In the genomic region with DNA sequence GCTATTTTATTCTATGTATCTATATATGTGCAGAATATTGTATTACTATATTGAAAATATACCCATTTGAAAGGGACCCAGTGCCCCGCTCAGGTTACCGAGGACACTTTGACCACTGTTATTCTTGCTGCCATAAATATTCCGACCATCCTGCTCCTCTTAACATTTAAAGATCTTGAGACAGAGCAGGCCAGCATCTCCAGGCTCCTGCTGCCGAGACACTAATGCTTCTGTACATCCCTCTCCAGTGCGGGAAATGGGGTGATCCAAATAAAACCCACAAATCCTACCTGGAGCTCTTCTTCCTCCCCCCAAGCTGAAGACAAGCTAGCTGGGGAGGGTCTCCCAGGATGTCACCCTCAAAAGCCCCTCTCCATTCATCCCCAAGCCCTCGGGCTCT, we compare ENCODE assay signal across 28 cellular contexts. TPM values are rescaled to one million over a fixed set of nuclear protein-coding genes. Genes with fewer than 3 reads are reported as not detected.
DNase-seq lines count a peak whose midpoint lies in the region; ATAC-seq, FAIRE-seq and TF ChIP-seq lines count a peak whose summit lies in the region.
"Had no signal": no experiment of that assay in that cellular context is flagged by ENCODE, and none has a peak within 500 bp of the region (broad histone marks: within the 10 kb centered on the region; RNA-seq: fewer than 3 reads in every experiment).

No MANE protein-coding gene starts in this region.

- no peak overlapping the region for H3K9ac ChIP-seq in neural cell (ENCODE audit: low read length)
- peak overlapping the region in 1 of 2 donors; percentile 21 for H3K9ac ChIP-seq in stomach smooth muscle (ENCODE audit: low read length in 2 of 2)
- H3K9ac ChIP-seq: parathyroid adenoma had no signal

- no peaks in the 10 kb centered on the region for H3K9me2 ChIP-seq in neural cell (ENCODE audit: insufficient read depth, low read length)

- H3K4me2 ChIP-seq in neural cell (ENCODE audit: low read length), result no peak overlapping the region
- H3K4me2 ChIP-seq: smooth muscle cell had no signal

- ATAC-seq in GM18517 (IDR thresholded peaks at IDR 0.05; ENCODE audit: unreplicated experiment), result no peak
- ATAC-seq: natural killer cell treated with Interleukin-12 subunit alpha and Interleukin-12 subunit beta and Interleukin-15 and Interleukin-18, amount 100 ng/mL, for 72 hours; Panc1; stimulated activated naive CD8-positive, alpha-beta T cell treated with anti-CD3 and anti-CD28 coated beads, Interleukin-15, Interleukin-2, amounts not matched to agents 100 U/mL and 50 U/mL, for 24 hours had no signal

- intact Hi-C loops in dorsolateral prefrontal cortex (cut with DNase I), result loop anchor here (2.0 to 10.0 kb wide), 5 partner anchors 30 to 168 kb away; a partner anchor contains a TSS

- TF ChIP-seq CTCF in GM12873 (IDR thresholded peaks at IDR 0.05; ENCODE audit: insufficient read depth, low read depth, low read length, missing control alignments) (peak; percentile 1), dorsolateral prefrontal cortex (IDR thresholded peaks at IDR 0.05 in 54 of 56, conservative IDR thresholded peaks at IDR 0.05 in 2 of 56; ENCODE audit: low read depth in 1 of 56, partially characterized antibody in 56 of 56) (no peak), neural cell (IDR thresholded peaks at IDR 0.05; ENCODE audit: poor library complexity, severe bottlenecking) (no peak)

- no peak for TF ChIP-seq EP300 in neural cell (conservative IDR thresholded peaks at IDR 0.05; ENCODE audit: poor library complexity, severe bottlenecking)

- no peak for TF ChIP-seq RAD21 in neural cell (conservative IDR thresholded peaks at IDR 0.05)

- peaks cover 3% of the 10 kb centered on the region for H4K20me1 ChIP-seq in neural cell (ENCODE audit: insufficient read depth)

- H3K27ac ChIP-seq in dorsolateral prefrontal cortex (peak overlapping the region in 54 of 59 donors; percentile 2 to 95 (median 86)), neural cell (ENCODE audit: low read length) (no peak overlapping the region), stomach smooth muscle (ENCODE audit: low read length) (peak overlapping the region; percentile 88)
- H3K27ac ChIP-seq: cardiac muscle cell, colonic mucosa, parathyroid adenoma, SJCRH30 had no signal

- DNase-seq in dorsolateral prefrontal cortex (peak in 1 of 10 donors; percentile 21), T1000 (lab: John Stamatoyannopoulos, UW) (no peak), GM19239 (ENCODE audit: insufficient read length, low spot score) (no peak), UCSD-AML1 (lab: John Stamatoyannopoulos, UW; ENCODE audit: unreplicated experiment) (no peak)
- DNase-seq: activated B cell treated with CpG ODN at 0.5 μM for 24 hours, colonic mucosa, DMS79, foreskin melanocyte, MV-4-11, NCI-H1436 treated with DMSO at 0.1 percent for 48 hours, NCI-H446 had no signal

- peaks cover 47% of the 10 kb centered on the region for H3K79me2 ChIP-seq in neural cell (replicated peaks; ENCODE audit: insufficient read depth, low read length)

- H3K27me3 ChIP-seq in dorsolateral prefrontal cortex (no peaks in the 10 kb centered on the region), neural cell (ENCODE audit: insufficient read depth, low read depth, low read length) (no peaks in the 10 kb centered on the region), stomach smooth muscle (ENCODE audit: control insufficient read depth in 1 of 2, insufficient read depth in 2 of 2, low read length in 2 of 2) (no peaks in the 10 kb centered on the region)
- H3K27me3 ChIP-seq: cardiac muscle cell, colonic mucosa, right atrium auricular region, SJCRH30 had no signal

- H3K4me3 ChIP-seq in dorsolateral prefrontal cortex (peak overlapping the region in 2 of 59 donors; percentile 5 to 17), neural cell (ENCODE audit: low read length) (peak overlapping the region; percentile 33), stomach smooth muscle (ENCODE audit: low read length in 2 of 2) (no peak overlapping the region)
- H3K4me3 ChIP-seq: cardiac muscle cell, colonic mucosa, lung, mucosa of descending colon, right atrium auricular region, SJCRH30, smooth muscle cell, upper lobe of left lung had no signal

- H3K36me3 ChIP-seq in neural cell (ENCODE audit: insufficient read depth, low read length) (no peaks in the 10 kb centered on the region), stomach smooth muscle (ENCODE audit: control insufficient read depth in 2 of 2, insufficient read depth in 2 of 2, low read length in 2 of 2) (peaks cover 0 to 2% of the 10 kb centered on the region in 2 donors)
- H3K36me3 ChIP-seq: cardiac muscle cell, colonic mucosa, right atrium auricular region, SJCRH30, upper lobe of left lung had no signal

- no peaks in the 10 kb centered on the region for H3K9me3 ChIP-seq in neural cell (ENCODE audit: low read length)
- H3K9me3 ChIP-seq in stomach smooth muscle (ENCODE audit: control insufficient read depth in 2 of 2, low read length in 2 of 2), result no peaks in the 10 kb centered on the region
- H3K9me3 ChIP-seq: colonic mucosa, mucosa of descending colon, right atrium auricular region, SJCRH30, upper lobe of left lung had no signal

- no peaks in the 10 kb centered on the region for H3F3A ChIP-seq in neural cell (ENCODE audit: insufficient read depth, low read length, poor library complexity, severe bottlenecking)

- peaks cover 60% of the 10 kb centered on the region for H3K4me1 ChIP-seq in stomach smooth muscle (ENCODE audit: control insufficient read depth, insufficient read depth, low read length)
- H3K4me1 ChIP-seq: colonic mucosa had no signal

- H2AFZ ChIP-seq in neural cell (ENCODE audit: low read depth, low read length), result no peak overlapping the region
- H2AFZ ChIP-seq: parathyroid adenoma had no signal

- FAIRE-seq in GM19239 (lab: Jason Lieb, UNC), result no peak
- FAIRE-seq: G401.6 had no signal

TF ChIP-seq in neural cell, 6 proteins besides CTCF, POLR2A, EP300 and RAD21:
- TF ChIP-seq SMC3 (conservative IDR thresholded peaks at IDR 0.05; ENCODE audit: poor library complexity) (no peak), POLR2AphosphoS5 (IDR thresholded peaks at IDR 0.05) (no peak), TAF1 (IDR thresholded peaks at IDR 0.05; ENCODE audit: low read depth) (no peak), EZH2 (IDR thresholded peaks at IDR 0.05; ENCODE audit: borderline replicate concordance, insufficient read depth, low read length, poor library complexity, severe bottlenecking) (no peak), MXI1 (conservative IDR thresholded peaks at IDR 0.05; ENCODE audit: poor library complexity, severe bottlenecking) (no peak)
- TF ChIP-seq, protein P1, sequence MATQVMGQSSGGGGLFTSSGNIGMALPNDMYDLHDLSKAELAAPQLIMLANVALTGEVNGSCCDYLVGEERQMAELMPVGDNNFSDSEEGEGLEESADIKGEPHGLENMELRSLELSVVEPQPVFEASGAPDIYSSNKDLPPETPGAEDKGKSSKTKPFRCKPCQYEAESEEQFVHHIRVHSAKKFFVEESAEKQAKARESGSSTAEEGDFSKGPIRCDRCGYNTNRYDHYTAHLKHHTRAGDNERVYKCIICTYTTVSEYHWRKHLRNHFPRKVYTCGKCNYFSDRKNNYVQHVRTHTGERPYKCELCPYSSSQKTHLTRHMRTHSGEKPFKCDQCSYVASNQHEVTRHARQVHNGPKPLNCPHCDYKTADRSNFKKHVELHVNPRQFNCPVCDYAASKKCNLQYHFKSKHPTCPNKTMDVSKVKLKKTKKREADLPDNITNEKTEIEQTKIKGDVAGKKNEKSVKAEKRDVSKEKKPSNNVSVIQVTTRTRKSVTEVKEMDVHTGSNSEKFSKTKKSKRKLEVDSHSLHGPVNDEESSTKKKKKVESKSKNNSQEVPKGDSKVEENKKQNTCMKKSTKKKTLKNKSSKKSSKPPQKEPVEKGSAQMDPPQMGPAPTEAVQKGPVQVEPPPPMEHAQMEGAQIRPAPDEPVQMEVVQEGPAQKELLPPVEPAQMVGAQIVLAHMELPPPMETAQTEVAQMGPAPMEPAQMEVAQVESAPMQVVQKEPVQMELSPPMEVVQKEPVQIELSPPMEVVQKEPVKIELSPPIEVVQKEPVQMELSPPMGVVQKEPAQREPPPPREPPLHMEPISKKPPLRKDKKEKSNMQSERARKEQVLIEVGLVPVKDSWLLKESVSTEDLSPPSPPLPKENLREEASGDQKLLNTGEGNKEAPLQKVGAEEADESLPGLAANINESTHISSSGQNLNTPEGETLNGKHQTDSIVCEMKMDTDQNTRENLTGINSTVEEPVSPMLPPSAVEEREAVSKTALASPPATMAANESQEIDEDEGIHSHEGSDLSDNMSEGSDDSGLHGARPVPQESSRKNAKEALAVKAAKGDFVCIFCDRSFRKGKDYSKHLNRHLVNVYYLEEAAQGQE (IDR thresholded peaks at IDR 0.05; ENCODE audit: borderline replicate concordance), result no peak

RNA-seq across cellular contexts. Expression of a gene that starts 3.9 kb away (rescaled TPM):
- 10 to 100 TPM in 119 of 120 experiments, 1 to 10 TPM in 1; 9.2 to 63.2 (median 19.7) TPM for total RNA-seq in dorsolateral prefrontal cortex
- 11.7 and 18.7 TPM in 2 replicates for polyA plus RNA-seq in neural cell
- 49.9 and 50.2 TPM in 2 replicates for polyA minus RNA-seq in neural cell
- polyA plus RNA-seq: CD4-positive, CD25-positive, alpha-beta regulatory T cell had no signal
